ENCODE assay signal across 1 cellular context in the genomic region with DNA sequence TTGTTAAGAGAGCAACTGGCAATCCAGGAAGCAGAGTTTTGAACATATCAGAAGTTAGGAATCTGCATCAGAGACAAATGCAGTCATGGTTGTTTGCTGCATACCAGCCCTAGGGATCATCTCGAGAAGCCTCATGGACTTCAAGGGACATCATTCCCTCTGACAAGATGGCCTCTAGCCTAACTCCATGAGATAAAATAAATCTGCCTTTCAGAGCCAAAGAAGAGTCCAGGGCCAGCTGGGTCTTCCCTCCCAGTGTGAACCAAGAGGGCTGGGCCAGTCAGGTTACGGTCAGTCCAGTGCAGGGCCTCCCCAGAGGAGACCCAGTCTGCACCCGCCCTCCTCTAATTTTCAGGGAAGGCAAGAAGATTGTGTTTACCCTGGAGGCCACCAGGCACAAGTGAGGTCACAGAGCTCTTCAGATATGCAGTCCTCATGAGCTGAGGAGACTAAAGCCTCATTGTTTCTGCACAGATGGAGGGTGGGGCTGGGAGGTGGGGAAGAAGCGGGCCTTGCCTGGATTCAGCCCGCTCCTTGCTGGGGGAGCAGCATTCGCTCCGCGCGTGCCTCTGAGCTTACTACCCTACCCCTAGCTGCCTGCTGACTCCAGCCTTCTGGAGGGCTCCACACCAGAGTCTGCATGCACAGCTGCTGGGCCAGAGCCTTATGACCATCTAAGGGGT.
TF ChIP-seq lines count a peak whose summit lies in the region.

No MANE protein-coding gene starts in this region.

TF ChIP-seq in HCT116, 20 proteins besides CTCF, POLR2A, EP300 and RAD21 (continued from another document):
- TF ChIP-seq, protein P1, sequence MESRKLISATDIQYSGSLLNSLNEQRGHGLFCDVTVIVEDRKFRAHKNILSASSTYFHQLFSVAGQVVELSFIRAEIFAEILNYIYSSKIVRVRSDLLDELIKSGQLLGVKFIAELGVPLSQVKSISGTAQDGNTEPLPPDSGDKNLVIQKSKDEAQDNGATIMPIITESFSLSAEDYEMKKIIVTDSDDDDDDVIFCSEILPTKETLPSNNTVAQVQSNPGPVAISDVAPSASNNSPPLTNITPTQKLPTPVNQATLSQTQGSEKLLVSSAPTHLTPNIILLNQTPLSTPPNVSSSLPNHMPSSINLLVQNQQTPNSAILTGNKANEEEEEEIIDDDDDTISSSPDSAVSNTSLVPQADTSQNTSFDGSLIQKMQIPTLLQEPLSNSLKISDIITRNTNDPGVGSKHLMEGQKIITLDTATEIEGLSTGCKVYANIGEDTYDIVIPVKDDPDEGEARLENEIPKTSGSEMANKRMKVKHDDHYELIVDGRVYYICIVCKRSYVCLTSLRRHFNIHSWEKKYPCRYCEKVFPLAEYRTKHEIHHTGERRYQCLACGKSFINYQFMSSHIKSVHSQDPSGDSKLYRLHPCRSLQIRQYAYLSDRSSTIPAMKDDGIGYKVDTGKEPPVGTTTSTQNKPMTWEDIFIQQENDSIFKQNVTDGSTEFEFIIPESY (IDR thresholded peaks at IDR 0.05; ENCODE audit: extremely low read depth, insufficient replicate concordance, low read length), result no peak
- no peak for TF ChIP-seq SRF (IDR thresholded peaks at IDR 0.05; ENCODE audit: low read depth)
- TF ChIP-seq CEBPB (IDR thresholded peaks at IDR 0.05; ENCODE audit: low read depth), result no peak
